23 cellular contexts compared by ENCODE assay signal in the genomic region with DNA sequence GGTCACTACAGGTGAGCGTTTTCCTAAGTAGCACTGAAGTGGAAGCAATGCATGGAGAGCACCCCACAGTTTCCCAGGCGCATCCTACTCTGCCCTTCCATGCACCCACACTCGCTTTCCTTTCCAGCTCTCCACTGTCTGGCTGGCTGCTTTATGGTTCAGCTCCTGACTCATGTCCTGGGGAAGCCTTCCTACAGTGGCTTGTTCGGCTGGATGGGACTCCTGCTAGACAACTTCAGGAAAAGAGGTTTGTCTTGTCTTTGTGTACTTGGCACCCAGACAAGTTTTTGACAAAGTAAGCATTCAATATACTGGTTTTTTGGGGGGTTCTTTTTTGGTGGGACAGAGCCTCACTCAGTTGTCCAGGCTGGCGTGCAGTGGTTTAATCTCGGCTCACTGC. TPM values are rescaled to one million over a fixed set of nuclear protein-coding genes. Genes with fewer than 3 reads are reported as not detected.
"Had no signal": no experiment of that assay in that cellular context is flagged by ENCODE, and none has a peak within 500 bp of the region (broad histone marks: within the 10 kb centered on the region; RNA-seq: fewer than 3 reads in every experiment).

No MANE protein-coding gene starts in this region.

- H3K4me1 ChIP-seq: Peyer's patch had no signal

- H3K4me3 ChIP-seq: cardiac muscle cell, Peyer's patch had no signal

- H3K36me3 ChIP-seq: cardiac muscle cell, Peyer's patch had no signal

- ATAC-seq: activated CD4-positive, alpha-beta T cell treated with anti-CD3 and anti-CD28 coated beads for 36 hours; activated T-helper 17 cell treated with anti-CD3 and anti-CD28 coated beads, Interleukin-2, amount 50 U/mL, for 72 hours; T-cell had no signal

- DNase-seq: activated CD4-positive, alpha-beta memory T cell treated with anti-CD3 and anti-CD28 coated beads, Interleukin-2, amount 10 ng/mL, durations not matched to agents 7 days and 5 days; activated CD4-positive, alpha-beta T cell treated with anti-CD3 and anti-CD28 coated beads for 36 hours; activated CD4-positive, alpha-beta T cell treated with anti-CD3 and anti-CD28 coated beads, Interleukin-2, amount 50 U/mL, for 1 hour; activated gamma-delta T cell; activated naive CD4-positive, alpha-beta T cell treated with anti-CD3 and anti-CD28 coated beads for 36 hours; activated T-cell treated with anti-CD3 and anti-CD28 coated beads for 4 hours; activated T-cell treated with anti-CD3 and anti-CD28 coated beads, Interleukin-2, amount 50 U/mL, for 48 hours; amygdala; KG1; NCI-H1092 treated with DMSO at 0.1 percent for 48 hours; NCI-H1417 treated with DMSO at 0.1 percent for 48 hours; NCI-H2029 treated with DMSO at 0.1 percent for 48 hours; NCI-H510A treated with DMSO at 0.1 percent for 48 hours; NK-92 treated with Interleukin-12 subunit alpha and Interleukin-12 subunit beta, amount 100 ng/mL, for 24 hours; Peyer's patch; SHP77 treated with DMSO at 0.1 percent for 48 hours; T-cell; T-helper 2 cell; T1000 had no signal

- FAIRE-seq: astrocyte, TTC549 had no signal

- H3K27me3 ChIP-seq: Peyer's patch had no signal

- H3K9me3 ChIP-seq: Peyer's patch had no signal

- H3K27ac ChIP-seq: cardiac muscle cell, Peyer's patch had no signal

RNA-seq across cellular contexts. Expression of a gene that starts 21.6 kb away (rescaled TPM):
- total RNA-seq: activated CD4-positive, alpha-beta memory T cell treated with anti-CD3 and anti-CD28 coated beads, Interleukin-2, amount 10 ng/mL, durations not matched to agents 7 days and 5 days; activated naive CD4-positive, alpha-beta T cell treated with anti-CD3 and anti-CD28 coated beads for 36 hours; activated T-helper 17 cell treated with anti-CD3 and anti-CD28 coated beads, Interleukin-2, amount 50 U/mL, for 72 hours had no signal
